Comparison of ENCODE assay signal across 1 cellular context in genomic region chr20:41171736-41172295, GRCh38.
TF ChIP-seq lines count a peak whose summit lies in the region.

No MANE protein-coding gene starts in this region.

TF ChIP-seq in HepG2, 621 proteins besides CTCF, POLR2A, EP300 and RAD21:
- TF ChIP-seq RBM22 (optimal IDR thresholded peaks at IDR 0.05; ENCODE audit: low read length) (peak; percentile 54), ZKSCAN5 (CRISPR knock-in tag; IDR thresholded peaks at IDR 0.05) (no peak), DNMT3B (CRISPR knock-in tag; conservative IDR thresholded peaks at IDR 0.05) (no peak), PHF5A (CRISPR knock-in tag; IDR thresholded peaks at IDR 0.05; ENCODE audit: low read depth, unreplicated experiment) (no peak), KDM4B (CRISPR knock-in tag; IDR thresholded peaks at IDR 0.05) (no peak), SMAD3 (CRISPR knock-in tag; IDR thresholded peaks at IDR 0.05) (no peak)
